25 cellular contexts compared by ENCODE assay signal in genomic region chr19:37136118-37136517, GRCh38.
"Had no signal": no experiment of that assay in that cellular context is flagged by ENCODE, and none has a peak within 500 bp of the region (broad histone marks: within the 10 kb centered on the region; RNA-seq: fewer than 3 reads in every experiment).

No MANE protein-coding gene starts in this region.

- H3K4me2 ChIP-seq: hepatocyte had no signal

- H3K27me3 ChIP-seq: dorsolateral prefrontal cortex, esophagus muscularis mucosa, foreskin keratinocyte, gastroesophageal sphincter, heart left ventricle, hepatocyte had no signal

- DNase-seq: dermis blood vessel endothelial cell; dorsolateral prefrontal cortex; effector CD4-positive, alpha-beta T cell; effector memory CD4-positive, alpha-beta T cell; foreskin keratinocyte; heart left ventricle; hypothalamus; immature natural killer cell; islet precursor cell; kidney; kidney glomerular epithelial cell; left colon; left ventricle myocardium inferior; lower lobe of right lung; mesenchymal stem cell; mucosa of descending colon; naive thymus-derived CD4-positive, alpha-beta T cell had no signal

- H3K79me2 ChIP-seq: hepatocyte had no signal

- H3K4me3 ChIP-seq: coronary artery, dorsolateral prefrontal cortex, esophagus muscularis mucosa, gastroesophageal sphincter, heart left ventricle, hepatocyte, left ventricle myocardium inferior, lower lobe of right lung, mucosa of descending colon had no signal

- ATAC-seq: foreskin keratinocyte; gastroesophageal sphincter; heart left ventricle; left colon; left lobe of liver; lower lobe of right lung; mucosa of descending colon; naive thymus-derived CD4-positive, alpha-beta T cell had no signal

- H3K27ac ChIP-seq: coronary artery, dorsolateral prefrontal cortex, esophagus muscularis mucosa, foreskin keratinocyte, gastroesophageal sphincter, heart left ventricle, hepatocyte, left ventricle myocardium inferior, lower lobe of right lung had no signal

- FAIRE-seq: colon, endothelial cell of umbilical vein, frontal cortex, kidney had no signal

- H3K4me1 ChIP-seq: esophagus muscularis mucosa, foreskin keratinocyte, gastroesophageal sphincter, heart left ventricle, left ventricle myocardium inferior, lower lobe of right lung had no signal

- H3K36me3 ChIP-seq: lower lobe of right lung had no signal

- H2AFZ ChIP-seq: hepatocyte had no signal
